ENCODE assay signal across 8 cellular contexts in genomic region chr10:94279835-94280709, GRCh38.
A peak's percentile ranks its signal among the peaks of the same experiment; 100 is the strongest.
DNase-seq lines count a peak whose midpoint lies in the region; ATAC-seq, FAIRE-seq and TF ChIP-seq lines count a peak whose summit lies in the region.

No MANE protein-coding gene starts in this region.

- H3K36me3 ChIP-seq in OCI-LY1 (ENCODE audit: insufficient read depth, low read length) = no peaks in the 10 kb centered on the region
- H3K36me3 ChIP-seq in neutrophil = no peaks in the 10 kb centered on the region
- H3K36me3 ChIP-seq in transverse colon = no peaks in the 10 kb centered on the region

- H2AFZ ChIP-seq in OCI-LY1 (ENCODE audit: low read length) = no peak overlapping the region

- FAIRE-seq in GM12892 (lab: Jason Lieb, UNC) = peak; percentile 91

- TF ChIP-seq POLR2A in GM12892 (IDR thresholded peaks at IDR 0.05; ENCODE audit: low read depth, low read length) = no peak
- no peak for TF ChIP-seq POLR2A in transverse colon (IDR thresholded peaks at IDR 0.05)

- no peak overlapping the region for H3K9ac ChIP-seq in OCI-LY1 (ENCODE audit: low read length)

- DNase-seq in A172 (ENCODE audit: low spot score) (peak; percentile 72), GM12892 (ENCODE audit: insufficient read length) (no peak), activated T-cell treated with anti-CD3 and anti-CD28 coated beads for 24 hours (ENCODE audit: low read depth) (peak; percentile 35), fibroblast of peridontal ligament (ENCODE audit: extremely low read depth) (peak; percentile 59), transverse colon (peak; percentile 46)

- TF ChIP-seq EP300 in transverse colon (IDR thresholded peaks at IDR 0.05; ENCODE audit: low read depth) = no peak

- no peaks in the 10 kb centered on the region for H3K79me2 ChIP-seq in OCI-LY1 (ENCODE audit: insufficient read depth, low read length)

- H3K4me1 ChIP-seq in OCI-LY1 (ENCODE audit: insufficient read depth, low read length, severe bottlenecking) (no peaks in the 10 kb centered on the region), neutrophil (ENCODE audit: control insufficient read depth in 1 of 2, insufficient read depth in 1 of 2, low read depth in 1 of 2, low read length in 1 of 2) (no peaks in the 10 kb centered on the region), transverse colon (peaks cover 0 to 6% (median 2%) of the 10 kb centered on the region in 4 donors)

- H3K27me3 ChIP-seq in OCI-LY1 (ENCODE audit: insufficient read depth, low read length) = no peaks in the 10 kb centered on the region
- peaks cover 23% of the 10 kb centered on the region for H3K27me3 ChIP-seq in neutrophil
- no peaks in the 10 kb centered on the region for H3K27me3 ChIP-seq in transverse colon

- no peak overlapping the region for H3K27ac ChIP-seq in OCI-LY1 (ENCODE audit: low read depth, low read length, poor library complexity, severe bottlenecking)
- no peak overlapping the region for H3K27ac ChIP-seq in neutrophil
- H3K27ac ChIP-seq in transverse colon = no peak overlapping the region

- H3K9me3 ChIP-seq in OCI-LY1 (ENCODE audit: low read length) (no peaks in the 10 kb centered on the region), neutrophil (no peaks in the 10 kb centered on the region), transverse colon (no peaks in the 10 kb centered on the region)

- no peaks in the 10 kb centered on the region for H3F3A ChIP-seq in OCI-LY1 (ENCODE audit: insufficient read depth, low read length)

- intact Hi-C loops in transverse colon (cut with DNase I; ENCODE audit: low total_unique reads) = loop anchor here (5.0 kb wide), 1 partner anchor 487 kb away; no protein-coding TSS in a partner anchor

- H4K20me1 ChIP-seq in OCI-LY1 (ENCODE audit: insufficient read depth, low read length) = no peaks in the 10 kb centered on the region

- peak; percentile 75 for ATAC-seq in HG03066 (IDR thresholded peaks at IDR 0.05; ENCODE audit: low read depth, unreplicated experiment)

- TF ChIP-seq CTCF in OCI-LY1 (IDR thresholded peaks at IDR 0.05; ENCODE audit: low read length) (peak; percentile 58), neutrophil (IDR thresholded peaks at IDR 0.05) (peak; percentile 45), transverse colon (IDR thresholded peaks at IDR 0.05) (peak; percentile 66 to 86 (median 80))

- H3K4me3 ChIP-seq in OCI-LY1 (ENCODE audit: low read depth, low read length, poor library complexity, severe bottlenecking) (no peak overlapping the region), neutrophil (ENCODE audit: low read depth in 1 of 2, low read length in 1 of 2) (no peak overlapping the region), transverse colon (no peak overlapping the region)

- H3K9me2 ChIP-seq in OCI-LY1 (ENCODE audit: low read depth, low read length) = no peaks in the 10 kb centered on the region

- in situ Hi-C loops in transverse colon (cut with MboI; ENCODE audit: low pct_ligation_motif_present in 1 of 4, low pct_unique_long_range_greater_than_20kb in 1 of 4, low sequenced_read_pairs in 3 of 4) = no loop called here

- H3K4me2 ChIP-seq in OCI-LY1 (ENCODE audit: low read length) = no peak overlapping the region

- 47 to 80% methylated on average over 7 to 14 of the region's 14 CpGs for WGBS in transverse colon (ENCODE audit: low coverage in 1 of 2), 2 donors
